In genomic region chr20:10673831-10674683, GRCh38 we compare ENCODE assay signal across 1 cellular context.
TF ChIP-seq lines count a peak whose summit lies in the region.

Gene JAG1 (minus strand): TSS chr20:10673999. CDS start chr20:10673530, 469 bp downstream.

TF ChIP-seq in neural cell, 6 proteins besides CTCF, POLR2A, EP300 and RAD21 (continued from another document):
- TF ChIP-seq REST (IDR thresholded peaks at IDR 0.05; ENCODE audit: borderline replicate concordance), result no peak
- TF ChIP-seq SMC3 (conservative IDR thresholded peaks at IDR 0.05; ENCODE audit: poor library complexity), result no peak
- TF ChIP-seq EZH2 (IDR thresholded peaks at IDR 0.05; ENCODE audit: borderline replicate concordance, insufficient read depth, low read length, poor library complexity, severe bottlenecking), result no peak
